ENCODE assay signal across 9 cellular contexts in genomic region chr6:148342146-148343027, GRCh38. TPM values are rescaled to one million over a fixed set of nuclear protein-coding genes. Genes with fewer than 3 reads are reported as not detected.
DNase-seq lines count a peak whose midpoint lies in the region; ATAC-seq, FAIRE-seq and TF ChIP-seq lines count a peak whose summit lies in the region.
"Had no signal": no experiment of that assay in that cellular context is flagged by ENCODE, and none has a peak within 500 bp of the region (broad histone marks: within the 10 kb centered on the region; RNA-seq: fewer than 3 reads in every experiment).

SASH1 (plus strand) TSS chr6:148342838; CDS start chr6:148343068, 230 bp downstream.

- no peak for TF ChIP-seq CTCF in coronary artery (IDR thresholded peaks at IDR 0.05)
- no peak for TF ChIP-seq CTCF in kidney (IDR thresholded peaks at IDR 0.05; ENCODE audit: borderline replicate concordance, extremely low read depth, insufficient read depth)

- ATAC-seq in GM21825 (IDR thresholded peaks at IDR 0.05; ENCODE audit: unreplicated experiment) = peak; percentile 87

- H3K9ac ChIP-seq in kidney (ENCODE audit: low read length in 2 of 2) = peak within 1 kb of the TSS; percentile 69 to 83

- H3K4me3 ChIP-seq in coronary artery = peak within 1 kb of the TSS; percentile 98
- H3K4me3 ChIP-seq in kidney (ENCODE audit: low read length in 2 of 2) = peak within 1 kb of the TSS; percentile 79 to 88
- H3K4me3 ChIP-seq in skin epidermis = peak within 1 kb of the TSS; percentile 45 to 77 (median 58)

- DNase-seq in EH (ENCODE audit: low read depth) (peak; percentile 82), Kasumi-1 (lab: John Stamatoyannopoulos, UW) (peak; percentile 29 to 36), SKM-1 treated with dmso at 0.1 percent for 144 hours (lab: John Stamatoyannopoulos, UW; ENCODE audit: unreplicated experiment) (peak; percentile 73), coronary artery (ENCODE audit: low spot score) (peak; percentile 83), kidney (peak; percentile 88), germinal center (ENCODE audit: low spot score) (no peak)

- H3K36me3 ChIP-seq in kidney (ENCODE audit: control insufficient read depth in 1 of 2, insufficient read depth in 2 of 2, low read length in 2 of 2) = no peaks in the 10 kb centered on the region

- no peak for FAIRE-seq in kidney (lab: Jason Lieb, UNC)
- FAIRE-seq: colon had no signal

- no peaks in the 10 kb centered on the region for H3K9me3 ChIP-seq in kidney (ENCODE audit: control insufficient read depth in 1 of 2, low read length in 2 of 2)

- intact Hi-C loops in kidney (cut with DNase I) = no loop called here

- H3K27ac ChIP-seq in coronary artery (peak within 1 kb of the TSS; percentile 88 to 94), kidney (ENCODE audit: low read depth in 2 of 2, low read length in 2 of 2) (peak within 1 kb of the TSS; percentile 89 to 93), skin epidermis (peak within 1 kb of the TSS; percentile 58 to 96 (median 87))

- peaks cover 0 to 7% of the 10 kb centered on the region in 2 donors for H3K4me1 ChIP-seq in kidney (ENCODE audit: control insufficient read depth in 1 of 2, insufficient read depth in 1 of 2, low read depth in 1 of 2, low read length in 2 of 2)

RNA-seq across cellular contexts. Expression of gene SASH1, which starts in this region (rescaled TPM):
- 148 TPM for total RNA-seq in kidney
- 6.2 TPM for polyA plus RNA-seq in kidney (ENCODE audit: insufficient read depth, low read depth, low replicate concordance)
